Comparison of ENCODE assay signal across 27 cellular contexts in genomic region chr15:74464897-74465296, GRCh38.
"Had no signal": no experiment of that assay in that cellular context is flagged by ENCODE, and none has a peak within 500 bp of the region (broad histone marks: within the 10 kb centered on the region; RNA-seq: fewer than 3 reads in every experiment).

No MANE protein-coding gene starts in this region.

- H3K4me3 ChIP-seq: coronary artery, esophagus muscularis mucosa, left lung, lung, sigmoid colon, smooth muscle cell, thoracic aorta, vagina had no signal

- H3K9me3 Mint-ChIP-seq: activated naive CD4-positive, alpha-beta T cell treated with anti-CD3 and anti-CD28 coated beads for 36 hours; activated naive CD8-positive, alpha-beta T cell treated with anti-CD3 and anti-CD28 coated beads, Interleukin-2, amount 50 U/mL, for 24 hours had no signal

- H3K27me3 ChIP-seq: esophagus muscularis mucosa, left lung, sigmoid colon, vagina had no signal

- H3K9me3 ChIP-seq: esophagus muscularis mucosa, left lung, sigmoid colon, thoracic aorta, vagina had no signal

- ATAC-seq: activated CD4-positive, alpha-beta T cell treated with anti-CD3 and anti-CD28 coated beads for 36 hours; activated naive CD8-positive, alpha-beta T cell treated with anti-CD3 and anti-CD28 coated beads, Interleukin-2, amount 50 U/mL, for 24 hours; left lung; naive thymus-derived CD8-positive, alpha-beta T cell; WTC11 had no signal

- H3K4me3 Mint-ChIP-seq: activated naive CD4-positive, alpha-beta T cell treated with anti-CD3 and anti-CD28 coated beads for 36 hours; mesothelial cell of epicardium; type B pancreatic cell; WTC11 had no signal

- H3K27ac Mint-ChIP-seq: activated CD4-positive, alpha-beta T cell treated with anti-CD3 and anti-CD28 coated beads for 36 hours; activated naive CD4-positive, alpha-beta T cell treated with anti-CD3 and anti-CD28 coated beads for 36 hours; activated naive CD8-positive, alpha-beta T cell treated with anti-CD3 and anti-CD28 coated beads, Interleukin-2, amount 50 U/mL, for 24 hours; mesothelial cell of epicardium; progenitor cell of endocrine pancreas; WTC11 had no signal

- DNase-seq: activated CD4-positive, alpha-beta T cell treated with anti-CD3 and anti-CD28 coated beads for 36 hours; activated CD4-positive, alpha-beta T cell treated with anti-CD3 and anti-CD28 coated beads, Interleukin-2, amount 50 U/mL, for 48 hours; activated effector memory CD4-positive, alpha-beta T cell treated with Interleukin-2 at 50 U/mL for 16 hours; activated naive CD4-positive, alpha-beta T cell treated with anti-CD3 and anti-CD28 coated beads for 36 hours; activated naive CD8-positive, alpha-beta T cell treated with anti-CD3 and anti-CD28 coated beads, Interleukin-2, amount 50 U/mL, for 24 hours; cerebellar nuclear complex; glutamatergic neuron; hippocampal formation; kidney glomerular epithelial cell; retina; sigmoid colon; stimulated activated CD4-positive, alpha-beta T cell treated with anti-CD3 and anti-CD28 coated beads, Interleukin-2, amount 100 ng/mL, for 48 hours; stimulated activated naive CD4-positive, alpha-beta T cell treated with Interleukin-2 at 50 U/mL for 16 hours; T-helper 9 cell had no signal

- H3K27me3 Mint-ChIP-seq: activated CD4-positive, alpha-beta T cell treated with anti-CD3 and anti-CD28 coated beads for 36 hours; activated naive CD8-positive, alpha-beta T cell treated with anti-CD3 and anti-CD28 coated beads, Interleukin-2, amount 50 U/mL, for 24 hours; naive thymus-derived CD8-positive, alpha-beta T cell; progenitor cell of endocrine pancreas; type B pancreatic cell had no signal

- H3K36me3 ChIP-seq: sigmoid colon, thoracic aorta, vagina had no signal

- H3K4me2 ChIP-seq: smooth muscle cell had no signal

- H3K27ac ChIP-seq: coronary artery, esophagus muscularis mucosa, sigmoid colon, thoracic aorta, vagina had no signal

- FAIRE-seq: frontal cortex had no signal
